Comparison of ENCODE assay signal across 8 cellular contexts in the genomic region with DNA sequence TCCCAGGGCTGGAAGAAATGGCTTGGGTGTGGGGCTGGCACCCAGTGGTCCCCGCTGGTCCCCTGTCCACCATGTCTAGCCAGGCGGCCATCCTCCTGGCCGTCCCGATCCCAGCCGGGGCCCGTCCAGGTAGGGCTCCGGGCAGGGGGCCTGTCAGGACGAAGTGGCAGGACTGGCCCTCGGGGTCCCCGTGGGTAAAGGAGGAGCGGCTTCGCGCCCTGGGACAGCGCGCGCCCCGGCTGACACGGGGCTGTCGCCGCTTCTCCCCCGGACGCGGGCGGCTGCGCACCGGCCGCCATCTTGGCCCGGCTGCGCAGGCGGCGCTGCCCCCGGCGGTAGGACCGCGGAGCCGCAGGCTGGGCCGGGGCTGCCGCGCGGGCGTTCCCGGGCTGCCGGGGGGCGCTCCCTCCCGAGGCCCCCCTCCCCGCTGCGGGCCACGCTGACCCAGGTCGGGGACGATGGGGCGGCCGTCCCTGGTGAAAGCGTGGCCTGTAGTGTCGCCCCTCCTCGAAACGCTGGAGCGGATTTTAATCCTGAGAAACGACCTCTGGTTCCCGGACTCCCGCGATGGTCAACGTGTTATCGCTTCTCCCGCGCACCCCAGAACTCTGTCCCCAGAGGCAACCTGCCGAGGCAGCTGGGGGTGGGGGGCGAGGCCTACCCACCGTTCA.
A peak's percentile ranks its signal among the peaks of the same experiment; 100 is the strongest.
DNase-seq lines count a peak whose midpoint lies in the region; ATAC-seq and TF ChIP-seq lines count a peak whose summit lies in the region.

No MANE protein-coding gene starts in this region.

- CTCF ChIA-PET in Calu3 (lab: Charles Lee): no interaction called here

- TF ChIP-seq CTCF in Calu3 (IDR thresholded peaks at IDR 0.05; ENCODE audit: unreplicated experiment): peak; percentile 25
- no peak for TF ChIP-seq CTCF in retinal pigment epithelial cell (conservative IDR thresholded peaks at IDR 0.05; ENCODE audit: low read depth, low read length)

- H3K27me3 Mint-ChIP-seq in Calu3 (ENCODE audit: unreplicated experiment): no peaks in the 10 kb centered on the region
- no peaks in the 10 kb centered on the region for H3K27me3 Mint-ChIP-seq in activated naive CD8-positive, alpha-beta T cell

- peaks cover 19% of the 10 kb centered on the region for H3K36me3 Mint-ChIP-seq in Calu3 (ENCODE audit: insufficient read depth, unreplicated experiment)
- H3K36me3 Mint-ChIP-seq in activated naive CD8-positive, alpha-beta T cell: no peaks in the 10 kb centered on the region

- intact Hi-C loops in Calu3 (cut with micrococcal nuclease; ENCODE audit: unreplicated experiment): loop anchor here (10.0 kb wide), 1 partner anchor 53 kb away; no protein-coding TSS in a partner anchor
- intact Hi-C loops in right cardiac atrium (cut with DNase I): loop anchor here in 3 of 4 donors (10.0 kb wide), 3 partner anchors 53 to 143 kb away; partner anchors contain the start of gene BCOR (in 1 of the 3)

- no peaks in the 10 kb centered on the region for H3K4me1 Mint-ChIP-seq in Calu3 (ENCODE audit: low read depth, unreplicated experiment)
- peaks cover 13% of the 10 kb centered on the region for H3K4me1 Mint-ChIP-seq in activated naive CD8-positive, alpha-beta T cell (ENCODE audit: low read depth)

- H3K27ac Mint-ChIP-seq in Calu3 (ENCODE audit: unreplicated experiment): no peak overlapping the region
- no peak overlapping the region for H3K27ac Mint-ChIP-seq in activated naive CD8-positive, alpha-beta T cell

- H3K27me3 ChIP-seq in right cardiac atrium (ENCODE audit: control insufficient read depth, insufficient read depth): no peaks in the 10 kb centered on the region

- H3K9me3 Mint-ChIP-seq in Calu3 (ENCODE audit: low read depth, unreplicated experiment): no peaks in the 10 kb centered on the region
- no peaks in the 10 kb centered on the region for H3K9me3 Mint-ChIP-seq in activated naive CD8-positive, alpha-beta T cell (ENCODE audit: low read depth)

- peak; percentile 45 for ATAC-seq in HG03175 (IDR thresholded peaks at IDR 0.05; ENCODE audit: unreplicated experiment)
- peak; percentile 46 to 53 for ATAC-seq in right cardiac atrium
- ATAC-seq in GM18502 (IDR thresholded peaks at IDR 0.05; ENCODE audit: poor library complexity, unreplicated experiment): no peak

- DNase-seq in Calu3: peak; percentile 53
- peak in 2 of 3 donors; percentile 68 to 69 for DNase-seq in right cardiac atrium
- no peak for DNase-seq in retinal pigment epithelial cell (ENCODE audit: low read depth)
- DNase-seq in putamen (ENCODE audit: low spot score): no peak
- no peak for DNase-seq in DMS153 (lab: John Stamatoyannopoulos, UW)

- H3K4me3 ChIP-seq in right cardiac atrium (ENCODE audit: low read length) (peak overlapping the region; percentile 55), retinal pigment epithelial cell (ENCODE audit: low read length) (peak overlapping the region; percentile 43)

- no peaks in the 10 kb centered on the region for H3K4me1 ChIP-seq in right cardiac atrium (ENCODE audit: control insufficient read depth, insufficient read depth, low read length)

- BruUV-seq in Calu3 (replicated peaks; lab: Mats Ljungman, UMichigan): no TSS peak

- H3K27ac ChIP-seq in right cardiac atrium (ENCODE audit: low read length): peak overlapping the region; percentile 88

- H3K4me3 Mint-ChIP-seq in Calu3 (ENCODE audit: low read depth, unreplicated experiment): peak overlapping the region; percentile 54
- peak overlapping the region; percentile 80 for H3K4me3 Mint-ChIP-seq in activated naive CD8-positive, alpha-beta T cell

- H3K9me3 ChIP-seq in right cardiac atrium (ENCODE audit: control insufficient read depth, low read length): no peaks in the 10 kb centered on the region

- WGBS in right cardiac atrium: 4% methylated on average over 61 of the region's 68 CpGs

Comparison
In these comparisons a context has a peak if more than half of its experiments do, and no peak if none do; other contexts are left out.
1. DNase-seq: peak in Calu3 (single experiment) and right cardiac atrium (2 of 3); none in retinal pigment epithelial cell (single experiment), putamen (single experiment) and DMS153 (single experiment).